Comparison of ENCODE assay signal across 13 cellular contexts in genomic region chr7:142859829-142860228, GRCh38. TPM values are rescaled to one million over a fixed set of nuclear protein-coding genes. Genes with fewer than 3 reads are reported as not detected.
DNase-seq lines count a peak whose midpoint lies in the region; ATAC-seq, FAIRE-seq and TF ChIP-seq lines count a peak whose summit lies in the region.
"Had no signal": no experiment of that assay in that cellular context is flagged by ENCODE, and none has a peak within 500 bp of the region (broad histone marks: within the 10 kb centered on the region; RNA-seq: fewer than 3 reads in every experiment).

No MANE protein-coding gene starts in this region.

- no peak for TF ChIP-seq EP300 in HepG2 (IDR thresholded peaks at IDR 0.05; ENCODE audit: low read depth in 2 of 2, low read length in 2 of 2)
- TF ChIP-seq EP300 in HepG2 (CRISPR knock-in tag; IDR thresholded peaks at IDR 0.05; ENCODE audit: borderline replicate concordance), result no peak
- TF ChIP-seq EP300 in upper lobe of left lung (IDR thresholded peaks at IDR 0.05), result no peak

- H3K9me3 ChIP-seq in parathyroid adenoma (ENCODE audit: control insufficient read depth, low read length) (no peaks in the 10 kb centered on the region), HepG2 (ENCODE audit: low read length) (no peaks in the 10 kb centered on the region), upper lobe of left lung (no peaks in the 10 kb centered on the region)
- H3K9me3 ChIP-seq: HAP-1, psoas muscle had no signal

- H3K4me1 ChIP-seq in parathyroid adenoma, result peaks cover 13% of the 10 kb centered on the region
- H3K4me1 ChIP-seq in HepG2 (ENCODE audit: insufficient read depth, low read length), result no peaks in the 10 kb centered on the region
- H3K4me1 ChIP-seq in upper lobe of left lung, result peaks cover 2 to 19% (median 15%) of the 10 kb centered on the region in 4 donors
- H3K4me1 ChIP-seq: psoas muscle had no signal

- H3K9ac ChIP-seq in parathyroid adenoma, result no peak overlapping the region
- no peak overlapping the region for H3K9ac ChIP-seq in HepG2 (ENCODE audit: insufficient read depth, low read depth, low read length)

- DNase-seq in ELR (ENCODE audit: low read depth), result peak; percentile 16
- DNase-seq in RPMI7951 (ENCODE audit: low read depth), result peak; percentile 25
- peak; percentile 37 for DNase-seq in epithelial cell of esophagus (ENCODE audit: low read depth)
- DNase-seq in HepG2 (ENCODE audit: low spot score), result no peak
- DNase-seq in NCI-H128 (lab: John Stamatoyannopoulos, UW; ENCODE audit: unreplicated experiment), result no peak
- DNase-seq in upper lobe of left lung, result no peak
- DNase-seq: CD4-positive, CD25-positive, alpha-beta regulatory T cell; stimulated activated naive CD8-positive, alpha-beta T cell treated with anti-CD3 and anti-CD28 coated beads, Interleukin-15, amount 100 ng/mL, for 72 hours; T-helper 9 cell had no signal

- intact Hi-C loops in HepG2 (cut with micrococcal nuclease; ENCODE audit: unreplicated experiment), result no loop called here

- TF ChIP-seq POLR2A in HepG2 (IDR thresholded peaks at IDR 0.05; ENCODE audit: insufficient read depth in 1 of 2, low read depth in 2 of 2, low read length in 2 of 2), result no peak
- no peak for TF ChIP-seq POLR2A in upper lobe of left lung (IDR thresholded peaks at IDR 0.05)

- H3K27me3 ChIP-seq in parathyroid adenoma (ENCODE audit: control insufficient read depth, insufficient read depth, low read length) (no peaks in the 10 kb centered on the region), HepG2 (ENCODE audit: control insufficient read depth in 1 of 2, insufficient read depth in 2 of 2, low read length in 2 of 2) (peaks cover 3 to 61% of the 10 kb centered on the region in 2 experiments; a peak in 3 of 5 replicates), upper lobe of left lung (no peaks in the 10 kb centered on the region)

- H3K27ac ChIP-seq in parathyroid adenoma (no peak overlapping the region), HepG2 (ENCODE audit: extremely low read length, insufficient read depth, low read length) (no peak overlapping the region), upper lobe of left lung (no peak overlapping the region)
- H3K27ac ChIP-seq: psoas muscle had no signal

- H3K4me3 ChIP-seq in epithelial cell of esophagus (ENCODE audit: low read length) (no peak overlapping the region), parathyroid adenoma (ENCODE audit: low read depth, low read length) (no peak overlapping the region), HepG2 (replicated peaks in 1 of 3; ENCODE audit: insufficient read depth in 1 of 3, low read depth in 2 of 3, low read length in 3 of 3) (no peak overlapping the region), upper lobe of left lung (no peak overlapping the region)
- H3K4me3 ChIP-seq: HAP-1, psoas muscle had no signal

- 0% methylated on average over 5 of the region's 5 CpGs for WGBS in HepG2 (ENCODE audit: low lambda C conversion rate)
- 29 to 46% methylated on average over 5 of the region's 5 CpGs for WGBS in upper lobe of left lung, 2 donors

- no peaks in the 10 kb centered on the region for H4K20me1 ChIP-seq in HepG2 (ENCODE audit: insufficient read depth, low read length)

- H3K36me3 ChIP-seq in parathyroid adenoma (ENCODE audit: control insufficient read depth, insufficient read depth, low read length), result no peaks in the 10 kb centered on the region
- H3K36me3 ChIP-seq in HepG2 (replicated peaks in 1 of 2; ENCODE audit: control insufficient read depth in 1 of 2, insufficient read depth in 2 of 2, low read length in 2 of 2), result no peaks in the 10 kb centered on the region
- H3K36me3 ChIP-seq in upper lobe of left lung, result peaks cover 0 to 6% (median 0%) of the 10 kb centered on the region in 4 donors
- H3K36me3 ChIP-seq: HAP-1 had no signal

- CTCF ChIA-PET in HepG2 (lab: Yijun Ruan, JAX; ENCODE audit: low intra/inter-chr PET ratio, low total read pairs), result no interaction called here

- H3K79me2 ChIP-seq in parathyroid adenoma (no peaks in the 10 kb centered on the region), HepG2 (ENCODE audit: insufficient read depth, low read length) (no peaks in the 10 kb centered on the region)

- H2AFZ ChIP-seq in parathyroid adenoma, result peak overlapping the region; percentile 50
- H2AFZ ChIP-seq in HepG2 (ENCODE audit: low read length), result no peak overlapping the region

- in situ Hi-C loops in HepG2 (cut with HindIII; ENCODE audit: extremely low pct_ligation_motif_present, low pct_unique_long_range_greater_than_20kb), result no loop called here

- TF ChIP-seq CTCF in epithelial cell of esophagus (IDR thresholded peaks at IDR 0.05; ENCODE audit: insufficient read depth, low read depth, low read length, missing control alignments) (no peak), parathyroid adenoma (IDR thresholded peaks at IDR 0.05) (no peak), HepG2 (CRISPR knock-in tag; IDR thresholded peaks at IDR 0.05) (no peak), upper lobe of left lung (IDR thresholded peaks at IDR 0.05) (no peak)

- ATAC-seq in HepG2, result no peak
- ATAC-seq in upper lobe of left lung (ENCODE audit: low FRiP score in 2 of 2), result no peak
- no peak for ATAC-seq in GM19467 (IDR thresholded peaks at IDR 0.05; ENCODE audit: unreplicated experiment)
- ATAC-seq: psoas muscle; stimulated activated naive CD8-positive, alpha-beta T cell treated with anti-CD3 and anti-CD28 coated beads, Interleukin-15, amount 100 ng/mL, for 72 hours had no signal

- BruUV-seq in HepG2 (replicated peaks; lab: Mats Ljungman, UMichigan), result no TSS peak

- TF ChIP-seq RAD21 in HepG2 (CRISPR knock-in tag; IDR thresholded peaks at IDR 0.05), result no peak

- no peak for FAIRE-seq in HepG2 (lab: Jason Lieb, UNC)

- H3K4me2 ChIP-seq in parathyroid adenoma (ENCODE audit: low read length), result no peak overlapping the region
- no peak overlapping the region for H3K4me2 ChIP-seq in HepG2 (ENCODE audit: low read depth, low read length)

- POLR2A ChIA-PET in HepG2 (lab: Yijun Ruan, JAX), result no interaction called here

TF ChIP-seq in HepG2, 621 proteins besides CTCF, POLR2A, EP300 and RAD21 (continues in another document):
- TF ChIP-seq STAG1 (CRISPR knock-in tag; IDR thresholded peaks at IDR 0.05) (no peak), ZNF652 (CRISPR knock-in tag; IDR thresholded peaks at IDR 0.05; ENCODE audit: borderline replicate concordance, low read depth) (no peak), NCOA2 (CRISPR knock-in tag; IDR thresholded peaks at IDR 0.05) (no peak), ZNF777 (CRISPR knock-in tag; IDR thresholded peaks at IDR 0.05) (no peak)

RNA-seq across cellular contexts. Expression of gene EPHB6, which starts 5.0 kb away (rescaled TPM):
- not detected in 2 replicates for total RNA-seq in RPMI7951 (2014; rRNA removed; shearing (Covaris generic))
- total RNA-seq in HepG2 (2016; rRNA removed; fragmentation: Illumina TruSeq; extraction: Trizol), result not detected in 2 replicates
- not detected in 2 replicates for total RNA-seq in HepG2 (2016; cell fraction: cytosol; rRNA removed; fragmentation: Illumina TruSeq; extraction: Trizol; ENCODE audit: low read depth)
- 0.11 TPM in 1 of 2 replicates, not detected in the other for total RNA-seq in HepG2 (2016; cell fraction: insoluble cytoplasmic fraction; rRNA removed; fragmentation: Illumina TruSeq; extraction: Trizol)
- total RNA-seq in HepG2 (2016; cell fraction: membrane; rRNA removed; fragmentation: Illumina TruSeq; extraction: Trizol), result not detected in 2 replicates
- total RNA-seq in HepG2 (2016; cell fraction: nucleus; rRNA removed; fragmentation: Illumina TruSeq; extraction: Trizol), result not detected in 2 replicates
- polyA plus RNA-seq in HepG2 (2011; rRNA removed), result not detected in 2 replicates
- 0.01 TPM in 1 of 2 replicates, not detected in the other for polyA plus RNA-seq in HepG2 (2011; cell fraction: cytosol; rRNA removed)
- 0.14 TPM in 1 of 2 replicates, not detected in the other for polyA plus RNA-seq in HepG2 (2011; cell fraction: nucleus; rRNA removed)
- polyA plus RNA-seq in HepG2 (2012), result not detected in 2 replicates
- polyA plus RNA-seq in HepG2 (2016; cell fraction: cytosol; fragmentation: Illumina TruSeq; extraction: Trizol; ENCODE audit: low read depth), result not detected in 2 replicates
- not detected in 2 replicates for polyA plus RNA-seq in HepG2 (2016; cell fraction: insoluble cytoplasmic fraction; fragmentation: Illumina TruSeq; extraction: Trizol; ENCODE audit: low read depth)
- not detected in 2 replicates for polyA plus RNA-seq in HepG2 (2016; cell fraction: membrane; fragmentation: Illumina TruSeq; extraction: Trizol; ENCODE audit: low read depth)
- not detected in 2 replicates for polyA plus RNA-seq in HepG2 (2016; cell fraction: nucleus; fragmentation: Illumina TruSeq; extraction: Trizol; ENCODE audit: insufficient read depth, low read depth)
- polyA minus RNA-seq in HepG2 (2011; rRNA and poly(A)+ RNA removed; ENCODE audit: low replicate concordance), result 0.06 and 0.40 TPM in 2 replicates
- not detected in 2 replicates for polyA minus RNA-seq in HepG2 (2011; cell fraction: cytosol; rRNA and poly(A)+ RNA removed)
- polyA minus RNA-seq in HepG2 (2011; cell fraction: nucleus; rRNA and poly(A)+ RNA removed), result not detected in 2 replicates
- total RNA-seq in upper lobe of left lung, result 10 to 100 TPM in 3 of 6 donors, 1 to 10 TPM in 3; 5.7 to 34.6 (median 10.0) TPM

RNA-seq across cellular contexts. Expression of gene TRPV6, which starts 25.7 kb away (rescaled TPM):
- not detected in 2 replicates for total RNA-seq in RPMI7951 (2014; rRNA removed; shearing (Covaris generic))
- total RNA-seq in HepG2 (2016; rRNA removed; fragmentation: Illumina TruSeq; extraction: Trizol), result not detected in 2 replicates
- total RNA-seq in HepG2 (2016; cell fraction: cytosol; rRNA removed; fragmentation: Illumina TruSeq; extraction: Trizol; ENCODE audit: low read depth), result not detected in 2 replicates
- total RNA-seq in HepG2 (2016; cell fraction: insoluble cytoplasmic fraction; rRNA removed; fragmentation: Illumina TruSeq; extraction: Trizol), result not detected in 2 replicates
- not detected in 2 replicates for total RNA-seq in HepG2 (2016; cell fraction: membrane; rRNA removed; fragmentation: Illumina TruSeq; extraction: Trizol)
- total RNA-seq in HepG2 (2016; cell fraction: nucleus; rRNA removed; fragmentation: Illumina TruSeq; extraction: Trizol), result not detected in 2 replicates
- not detected in 2 replicates for polyA plus RNA-seq in HepG2 (2011; rRNA removed)
- not detected in 2 replicates for polyA plus RNA-seq in HepG2 (2011; cell fraction: cytosol; rRNA removed)
- polyA plus RNA-seq in HepG2 (2011; cell fraction: nucleus; rRNA removed), result 0.05 TPM in 1 of 2 replicates, not detected in the other
- polyA plus RNA-seq in HepG2 (2012), result not detected in 2 replicates
- not detected in 2 replicates for polyA plus RNA-seq in HepG2 (2016; cell fraction: cytosol; fragmentation: Illumina TruSeq; extraction: Trizol; ENCODE audit: low read depth)
- not detected in 2 replicates for polyA plus RNA-seq in HepG2 (2016; cell fraction: insoluble cytoplasmic fraction; fragmentation: Illumina TruSeq; extraction: Trizol; ENCODE audit: low read depth)
- not detected in 2 replicates for polyA plus RNA-seq in HepG2 (2016; cell fraction: membrane; fragmentation: Illumina TruSeq; extraction: Trizol; ENCODE audit: low read depth)
- polyA plus RNA-seq in HepG2 (2016; cell fraction: nucleus; fragmentation: Illumina TruSeq; extraction: Trizol; ENCODE audit: insufficient read depth, low read depth), result not detected in 2 replicates
- polyA minus RNA-seq in HepG2 (2011; rRNA and poly(A)+ RNA removed; ENCODE audit: low replicate concordance), result not detected in 2 replicates
- polyA minus RNA-seq in HepG2 (2011; cell fraction: cytosol; rRNA and poly(A)+ RNA removed), result not detected in 2 replicates
- under 0.01 TPM in 1 of 2 replicates, not detected in the other for polyA minus RNA-seq in HepG2 (2011; cell fraction: nucleus; rRNA and poly(A)+ RNA removed)
- total RNA-seq in upper lobe of left lung, result 1 to 10 TPM in 2 of 6 donors, under 1 TPM in 4; 0.23 to 1.5 (median 0.68) TPM
- total RNA-seq: CD4-positive, CD25-positive, alpha-beta regulatory T cell; psoas muscle had no signal

Comparison
In these comparisons a context has a peak if more than half of its experiments do, and no peak if none do; other contexts are left out.
1. DNase-seq: peak in ELR (single experiment), RPMI7951 (single experiment) and epithelial cell of esophagus (single experiment); none in HepG2 (single experiment), NCI-H128 (single experiment) and upper lobe of left lung (0 of 2).